In the genomic region with DNA sequence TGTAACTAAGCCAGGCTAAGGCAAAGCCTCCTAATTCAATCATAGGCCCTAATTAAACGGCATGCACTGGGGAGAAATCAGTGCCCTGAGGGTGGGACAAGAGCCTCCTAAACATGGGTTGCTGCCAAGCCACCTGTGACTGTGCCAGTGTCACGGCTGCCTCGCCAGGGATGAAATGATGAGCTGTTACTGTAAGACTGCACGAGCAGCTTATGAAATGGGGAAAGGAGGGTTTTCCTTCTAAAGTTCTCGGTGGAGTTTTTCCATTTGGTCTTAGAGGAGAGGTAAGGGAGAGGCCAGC, we compare ENCODE assay signal across 1 cellular context.
TF ChIP-seq lines count a peak whose summit lies in the region.

No MANE protein-coding gene starts in this region.

TF ChIP-seq in SK-N-SH, 30 proteins besides CTCF, POLR2A, EP300 and RAD21 (continued from another document):
- TF ChIP-seq, protein P1, sequence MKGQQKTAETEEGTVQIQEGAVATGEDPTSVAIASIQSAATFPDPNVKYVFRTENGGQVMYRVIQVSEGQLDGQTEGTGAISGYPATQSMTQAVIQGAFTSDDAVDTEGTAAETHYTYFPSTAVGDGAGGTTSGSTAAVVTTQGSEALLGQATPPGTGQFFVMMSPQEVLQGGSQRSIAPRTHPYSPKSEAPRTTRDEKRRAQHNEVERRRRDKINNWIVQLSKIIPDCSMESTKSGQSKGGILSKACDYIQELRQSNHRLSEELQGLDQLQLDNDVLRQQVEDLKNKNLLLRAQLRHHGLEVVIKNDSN (IDR thresholded peaks at IDR 0.05; ENCODE audit: borderline replicate concordance, low read depth) = no peak
- TF ChIP-seq GATA2 (CRISPR knock-in tag; IDR thresholded peaks at IDR 0.05) (peak; percentile 48), NFIC (IDR thresholded peaks at IDR 0.05; ENCODE audit: borderline replicate concordance) (no peak)
